In genomic region chr3:153356908-153357307, GRCh38 we compare ENCODE assay signal across 17 cellular contexts.
DNase-seq lines count a peak whose midpoint lies in the region; ATAC-seq and TF ChIP-seq lines count a peak whose summit lies in the region.
"Had no signal": no experiment of that assay in that cellular context is flagged by ENCODE, and none has a peak within 500 bp of the region (broad histone marks: within the 10 kb centered on the region; RNA-seq: fewer than 3 reads in every experiment).

No MANE protein-coding gene starts in this region.

- H3K27me3 Mint-ChIP-seq in naive thymus-derived CD4-positive, alpha-beta T cell, result no peaks in the 10 kb centered on the region

- H3K36me3 ChIP-seq in HEK293 (ENCODE audit: control insufficient read depth in 2 of 2, insufficient read depth in 1 of 2, low read length in 2 of 2), result no peaks in the 10 kb centered on the region
- H3K36me3 ChIP-seq in naive thymus-derived CD4-positive, alpha-beta T cell (ENCODE audit: control insufficient read depth in 2 of 3, insufficient read depth in 3 of 3, low read length in 3 of 3), result no peaks in the 10 kb centered on the region
- H3K36me3 ChIP-seq: BLaER1 treated with 17β-estradiol and CSF1 and Interleukin-3, amounts not matched to agents 10 nM and 100 nM had no signal

- H3K36me3 Mint-ChIP-seq in naive thymus-derived CD4-positive, alpha-beta T cell, result no peaks in the 10 kb centered on the region
- H3K36me3 Mint-ChIP-seq: CD4-positive, CD25-positive, alpha-beta regulatory T cell had no signal

- H3K4me3 ChIP-seq in HEK293 (ENCODE audit: low read depth, low read length) (no peak overlapping the region), fibroblast of pulmonary artery (replicated peaks; ENCODE audit: low read depth, low read length) (no peak overlapping the region)
- H3K4me3 ChIP-seq in naive thymus-derived CD4-positive, alpha-beta T cell (ENCODE audit: low read length), result no peak overlapping the region
- H3K4me3 ChIP-seq: BLaER1 treated with 17β-estradiol and CSF1 and Interleukin-3, amounts not matched to agents 10 nM and 100 nM; GM12878 had no signal

- TF ChIP-seq CTCF in HEK293 (tag by site-specific recombination; IDR thresholded peaks at IDR 0.05) (no peak), fibroblast of pulmonary artery (IDR thresholded peaks at IDR 0.05; ENCODE audit: low read length, missing control alignments) (no peak)

- in situ Hi-C loops in SK-MEL-5 (cut with HindIII; ENCODE audit: low pct_unique_long_range_greater_than_20kb, low sequenced_read_pairs), result no loop called here

- H3K4me1 ChIP-seq in HEK293 (ENCODE audit: control insufficient read depth, insufficient read depth, low read length), result no peaks in the 10 kb centered on the region
- no peaks in the 10 kb centered on the region for H3K4me1 ChIP-seq in naive thymus-derived CD4-positive, alpha-beta T cell (ENCODE audit: control insufficient read depth in 2 of 2, insufficient read depth in 2 of 2, low read length in 2 of 2)

- H3K4me1 Mint-ChIP-seq in naive thymus-derived CD4-positive, alpha-beta T cell, result no peaks in the 10 kb centered on the region
- H3K4me1 Mint-ChIP-seq: CD4-positive, CD25-positive, alpha-beta regulatory T cell had no signal

- H3K27ac ChIP-seq in HEK293 (ENCODE audit: extremely low read depth, low read depth, low read length), result no peak overlapping the region
- peak overlapping the region; percentile 0 for H3K27ac ChIP-seq in temporal lobe (ENCODE audit: low read depth, low read length)
- no peak overlapping the region for H3K27ac ChIP-seq in naive thymus-derived CD4-positive, alpha-beta T cell (ENCODE audit: low read depth, low read length)
- H3K27ac ChIP-seq: BLaER1 treated with 17β-estradiol and CSF1 and Interleukin-3, amounts not matched to agents 10 nM and 100 nM; HL-60 had no signal

- peaks cover 0 to 3% (median 0%) of the 10 kb centered on the region in 11 donors for H3K9me3 Mint-ChIP-seq in naive thymus-derived CD4-positive, alpha-beta T cell

- DNase-seq in SK-MEL-5 (ENCODE audit: low read depth, low spot score) (peak; percentile 89), fibroblast of pulmonary artery (ENCODE audit: low read depth) (peak; percentile 42), T-helper 9 cell (no peak)
- DNase-seq in naive thymus-derived CD4-positive, alpha-beta T cell, result no peak
- DNase-seq: ACHN; Calu3; CD4-positive, CD25-positive, alpha-beta regulatory T cell; DMS 273 treated with DMSO at 0.1 percent for 48 hours; GOT3; HCEC 1CT had no signal

- intact Hi-C loops in naive thymus-derived CD4-positive, alpha-beta T cell (cut with micrococcal nuclease), result no loop called here

- POLR2A ChIA-PET in HEK293 (lab: Yijun Ruan, JAX), result no interaction called here
- POLR2A ChIA-PET in naive thymus-derived CD4-positive, alpha-beta T cell (lab: Charles Lee), result no interaction called here

- H3K4me3 Mint-ChIP-seq in naive thymus-derived CD4-positive, alpha-beta T cell, result no peak overlapping the region
- H3K4me3 Mint-ChIP-seq: CD4-positive, CD25-positive, alpha-beta regulatory T cell had no signal

- no peaks in the 10 kb centered on the region for H3K9me3 ChIP-seq in HEK293 (ENCODE audit: control insufficient read depth, insufficient read depth, low read depth, low read length)
- no peaks in the 10 kb centered on the region for H3K9me3 ChIP-seq in naive thymus-derived CD4-positive, alpha-beta T cell (ENCODE audit: control insufficient read depth in 2 of 3, low read length in 3 of 3)

- CTCF ChIA-PET in HEK293 (lab: Yijun Ruan, JAX), result no interaction called here
- CTCF ChIA-PET in naive thymus-derived CD4-positive, alpha-beta T cell (lab: Charles Lee), result no interaction called here

- ATAC-seq in naive thymus-derived CD4-positive, alpha-beta T cell, result no peak
- ATAC-seq in HG03565 (IDR thresholded peaks at IDR 0.05; ENCODE audit: unreplicated experiment), result no peak
- no peak for ATAC-seq in GM18517 (IDR thresholded peaks at IDR 0.05; ENCODE audit: unreplicated experiment)
- ATAC-seq: GM12878 had no signal

- H3K27me3 ChIP-seq in naive thymus-derived CD4-positive, alpha-beta T cell (ENCODE audit: control insufficient read depth in 2 of 2, insufficient read depth in 2 of 2, low read length in 2 of 2), result no peaks in the 10 kb centered on the region
- H3K27me3 ChIP-seq: BLaER1 treated with 17β-estradiol and CSF1 and Interleukin-3, amounts not matched to agents 10 nM and 100 nM had no signal

- H3K27ac Mint-ChIP-seq in naive thymus-derived CD4-positive, alpha-beta T cell, result no peak overlapping the region
- H3K27ac Mint-ChIP-seq: CD4-positive, CD25-positive, alpha-beta regulatory T cell had no signal

TF ChIP-seq in HEK293, 187 proteins besides CTCF, POLR2A, EP300 and RAD21:
- no peak for TF ChIP-seq ZNF792 (tag by site-specific recombination; IDR thresholded peaks at IDR 0.05)
- no peak for TF ChIP-seq ZNF785 (tag by site-specific recombination; IDR thresholded peaks at IDR 0.05)
- no peak for TF ChIP-seq ZNF548 (tag by site-specific recombination; IDR thresholded peaks at IDR 0.05)
- TF ChIP-seq ZNF133 (tag by site-specific recombination; IDR thresholded peaks at IDR 0.05), result peak; percentile 42; the same call in 1 of the 2 replicates
- TF ChIP-seq YY1 (tag by site-specific recombination; IDR thresholded peaks at IDR 0.05), result no peak

Comparison
In these comparisons a context has a peak if more than half of its experiments do, and no peak if none do; other contexts are left out.
1. DNase-seq: peak in SK-MEL-5 (single experiment) and fibroblast of pulmonary artery (single experiment); none in naive thymus-derived CD4-positive, alpha-beta T cell (0 of 9) and T-helper 9 cell (single experiment).